1 cellular context compared by ENCODE assay signal in genomic region chr12:102120564-102120873, GRCh38.
TF ChIP-seq lines count a peak whose summit lies in the region.

No MANE protein-coding gene starts in this region.

TF ChIP-seq in K562, 482 proteins besides CTCF, POLR2A, EP300 and RAD21:
- TF ChIP-seq ZNF395 (CRISPR knock-in tag; IDR thresholded peaks at IDR 0.05) (peak; percentile 62), SMARCA5 (IDR thresholded peaks at IDR 0.05) (0 out of 2 replicates have a peak, but pooled peaks have one; percentile 5), RAD51 (IDR thresholded peaks at IDR 0.05; ENCODE audit: borderline replicate concordance, low read depth) (0 out of 2 replicates have a peak, but pooled peaks have one; percentile 0), NR2F6 (CRISPR knock-in tag; IDR thresholded peaks at IDR 0.05) (no peak), KHSRP (IDR thresholded peaks at IDR 0.05) (no peak), EHMT2 (IDR thresholded peaks at IDR 0.05) (no peak), ZNF584 (CRISPR knock-in tag; IDR thresholded peaks at IDR 0.05; ENCODE audit: low read depth) (0 out of 2 replicates have a peak, but pooled peaks have one; percentile 41), ATF2 (CRISPR knock-in tag; IDR thresholded peaks at IDR 0.05) (no peak), SIN3A (IDR thresholded peaks at IDR 0.05; ENCODE audit: borderline replicate concordance in 2 of 2, control insufficient read depth in 1 of 2, low read depth in 2 of 2, low read length in 2 of 2) (0 out of 4 replicates have a peak, but pooled peaks of 1 of the 2 experiments have one; percentile 48), HOMEZ (CRISPR knock-in tag; IDR thresholded peaks at IDR 0.05) (no peak), ZNF134 (CRISPR knock-in tag; conservative IDR thresholded peaks at IDR 0.05) (peak; percentile 64), SMARCC2 (IDR thresholded peaks at IDR 0.05; ENCODE audit: low read depth) (no peak), MEF2A (IDR thresholded peaks at IDR 0.05; ENCODE audit: control insufficient read depth, low read depth, low read length) (0 out of 2 replicates have a peak, but pooled peaks have one; percentile 20)
